In genomic region chr14:95216013-95216412, GRCh38 we compare ENCODE assay signal across 1 cellular context.
A peak's percentile ranks its signal among the peaks of the same experiment; 100 is the strongest.
TF ChIP-seq lines count a peak whose summit lies in the region.

No MANE protein-coding gene starts in this region.

TF ChIP-seq in GM12878, 131 proteins besides CTCF, POLR2A, EP300 and RAD21 (continued from another document):
- no peak for TF ChIP-seq MYC (IDR thresholded peaks at IDR 0.05; ENCODE audit: insufficient read depth, insufficient read length, insufficient replicate concordance, low read length, severe bottlenecking)
- TF ChIP-seq IKZF2 (IDR thresholded peaks at IDR 0.05): peak; percentile 30 to 60; a peak in 2 of 4 replicates
- TF ChIP-seq, protein P1, sequence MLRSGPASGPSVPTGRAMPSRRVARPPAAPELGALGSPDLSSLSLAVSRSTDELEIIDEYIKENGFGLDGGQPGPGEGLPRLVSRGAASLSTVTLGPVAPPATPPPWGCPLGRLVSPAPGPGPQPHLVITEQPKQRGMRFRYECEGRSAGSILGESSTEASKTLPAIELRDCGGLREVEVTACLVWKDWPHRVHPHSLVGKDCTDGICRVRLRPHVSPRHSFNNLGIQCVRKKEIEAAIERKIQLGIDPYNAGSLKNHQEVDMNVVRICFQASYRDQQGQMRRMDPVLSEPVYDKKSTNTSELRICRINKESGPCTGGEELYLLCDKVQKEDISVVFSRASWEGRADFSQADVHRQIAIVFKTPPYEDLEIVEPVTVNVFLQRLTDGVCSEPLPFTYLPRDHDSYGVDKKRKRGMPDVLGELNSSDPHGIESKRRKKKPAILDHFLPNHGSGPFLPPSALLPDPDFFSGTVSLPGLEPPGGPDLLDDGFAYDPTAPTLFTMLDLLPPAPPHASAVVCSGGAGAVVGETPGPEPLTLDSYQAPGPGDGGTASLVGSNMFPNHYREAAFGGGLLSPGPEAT (IDR thresholded peaks at IDR 0.05; ENCODE audit: low read depth): peak; percentile 69
- TF ChIP-seq, protein P2, sequence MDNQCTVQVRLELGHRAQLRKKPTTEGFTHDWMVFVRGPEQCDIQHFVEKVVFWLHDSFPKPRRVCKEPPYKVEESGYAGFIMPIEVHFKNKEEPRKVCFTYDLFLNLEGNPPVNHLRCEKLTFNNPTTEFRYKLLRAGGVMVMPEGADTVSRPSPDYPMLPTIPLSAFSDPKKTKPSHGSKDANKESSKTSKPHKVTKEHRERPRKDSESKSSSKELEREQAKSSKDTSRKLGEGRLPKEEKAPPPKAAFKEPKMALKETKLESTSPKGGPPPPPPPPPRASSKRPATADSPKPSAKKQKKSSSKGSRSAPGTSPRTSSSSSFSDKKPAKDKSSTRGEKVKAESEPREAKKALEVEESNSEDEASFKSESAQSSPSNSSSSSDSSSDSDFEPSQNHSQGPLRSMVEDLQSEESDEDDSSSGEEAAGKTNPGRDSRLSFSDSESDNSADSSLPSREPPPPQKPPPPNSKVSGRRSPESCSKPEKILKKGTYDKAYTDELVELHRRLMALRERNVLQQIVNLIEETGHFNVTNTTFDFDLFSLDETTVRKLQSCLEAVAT (IDR thresholded peaks at IDR 0.05): 0 out of 2 replicates have a peak, but pooled peaks have one; percentile 56
- TF ChIP-seq RUNX3 (IDR thresholded peaks at IDR 0.05; ENCODE audit: low read length): peak; percentile 45; the same call in 1 of the 2 replicates
- TF ChIP-seq ATF7 (IDR thresholded peaks at IDR 0.05; ENCODE audit: low read depth): peak; percentile 52; the same call in 1 of the 2 replicates
- no peak for TF ChIP-seq USF1 (IDR thresholded peaks at IDR 0.05; ENCODE audit: borderline replicate concordance, extremely low read length, insufficient read depth, low read depth, low read length)
- TF ChIP-seq, protein P3, sequence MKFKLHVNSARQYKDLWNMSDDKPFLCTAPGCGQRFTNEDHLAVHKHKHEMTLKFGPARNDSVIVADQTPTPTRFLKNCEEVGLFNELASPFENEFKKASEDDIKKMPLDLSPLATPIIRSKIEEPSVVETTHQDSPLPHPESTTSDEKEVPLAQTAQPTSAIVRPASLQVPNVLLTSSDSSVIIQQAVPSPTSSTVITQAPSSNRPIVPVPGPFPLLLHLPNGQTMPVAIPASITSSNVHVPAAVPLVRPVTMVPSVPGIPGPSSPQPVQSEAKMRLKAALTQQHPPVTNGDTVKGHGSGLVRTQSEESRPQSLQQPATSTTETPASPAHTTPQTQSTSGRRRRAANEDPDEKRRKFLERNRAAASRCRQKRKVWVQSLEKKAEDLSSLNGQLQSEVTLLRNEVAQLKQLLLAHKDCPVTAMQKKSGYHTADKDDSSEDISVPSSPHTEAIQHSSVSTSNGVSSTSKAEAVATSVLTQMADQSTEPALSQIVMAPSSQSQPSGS (IDR thresholded peaks at IDR 0.05; ENCODE audit: low read length): 0 out of 2 replicates have a peak, but pooled peaks have one; percentile 22
- peak; percentile 91 for TF ChIP-seq ZBED1 (IDR thresholded peaks at IDR 0.05; ENCODE audit: borderline replicate concordance)
- TF ChIP-seq CBX5 (IDR thresholded peaks at IDR 0.05; ENCODE audit: low read depth): peak; percentile 61; the same call in 1 of the 2 replicates
- peak; percentile 71 for TF ChIP-seq SMAD1 (IDR thresholded peaks at IDR 0.05; ENCODE audit: low read depth, partially characterized antibody)
- TF ChIP-seq NFXL1 (IDR thresholded peaks at IDR 0.05; ENCODE audit: borderline replicate concordance): no peak
- TF ChIP-seq CREM (IDR thresholded peaks at IDR 0.05; ENCODE audit: low read depth): 0 out of 2 replicates have a peak, but pooled peaks have one; percentile 17
- peak; percentile 88 for TF ChIP-seq MEF2B (IDR thresholded peaks at IDR 0.05; ENCODE audit: partially characterized antibody, poor library complexity, severe bottlenecking)
- no peak for TF ChIP-seq BCL11A (IDR thresholded peaks at IDR 0.05; ENCODE audit: low read depth, low read length)
- TF ChIP-seq RAD51 (IDR thresholded peaks at IDR 0.05): peak; percentile 14; the same call in 1 of the 2 replicates
- 0 out of 2 replicates have a peak, but pooled peaks have one; percentile 30 for TF ChIP-seq BACH1 (IDR thresholded peaks at IDR 0.05; ENCODE audit: borderline replicate concordance)
- TF ChIP-seq MTA2 (IDR thresholded peaks at IDR 0.05; ENCODE audit: low read depth): peak; percentile 52
- TF ChIP-seq, protein P4, sequence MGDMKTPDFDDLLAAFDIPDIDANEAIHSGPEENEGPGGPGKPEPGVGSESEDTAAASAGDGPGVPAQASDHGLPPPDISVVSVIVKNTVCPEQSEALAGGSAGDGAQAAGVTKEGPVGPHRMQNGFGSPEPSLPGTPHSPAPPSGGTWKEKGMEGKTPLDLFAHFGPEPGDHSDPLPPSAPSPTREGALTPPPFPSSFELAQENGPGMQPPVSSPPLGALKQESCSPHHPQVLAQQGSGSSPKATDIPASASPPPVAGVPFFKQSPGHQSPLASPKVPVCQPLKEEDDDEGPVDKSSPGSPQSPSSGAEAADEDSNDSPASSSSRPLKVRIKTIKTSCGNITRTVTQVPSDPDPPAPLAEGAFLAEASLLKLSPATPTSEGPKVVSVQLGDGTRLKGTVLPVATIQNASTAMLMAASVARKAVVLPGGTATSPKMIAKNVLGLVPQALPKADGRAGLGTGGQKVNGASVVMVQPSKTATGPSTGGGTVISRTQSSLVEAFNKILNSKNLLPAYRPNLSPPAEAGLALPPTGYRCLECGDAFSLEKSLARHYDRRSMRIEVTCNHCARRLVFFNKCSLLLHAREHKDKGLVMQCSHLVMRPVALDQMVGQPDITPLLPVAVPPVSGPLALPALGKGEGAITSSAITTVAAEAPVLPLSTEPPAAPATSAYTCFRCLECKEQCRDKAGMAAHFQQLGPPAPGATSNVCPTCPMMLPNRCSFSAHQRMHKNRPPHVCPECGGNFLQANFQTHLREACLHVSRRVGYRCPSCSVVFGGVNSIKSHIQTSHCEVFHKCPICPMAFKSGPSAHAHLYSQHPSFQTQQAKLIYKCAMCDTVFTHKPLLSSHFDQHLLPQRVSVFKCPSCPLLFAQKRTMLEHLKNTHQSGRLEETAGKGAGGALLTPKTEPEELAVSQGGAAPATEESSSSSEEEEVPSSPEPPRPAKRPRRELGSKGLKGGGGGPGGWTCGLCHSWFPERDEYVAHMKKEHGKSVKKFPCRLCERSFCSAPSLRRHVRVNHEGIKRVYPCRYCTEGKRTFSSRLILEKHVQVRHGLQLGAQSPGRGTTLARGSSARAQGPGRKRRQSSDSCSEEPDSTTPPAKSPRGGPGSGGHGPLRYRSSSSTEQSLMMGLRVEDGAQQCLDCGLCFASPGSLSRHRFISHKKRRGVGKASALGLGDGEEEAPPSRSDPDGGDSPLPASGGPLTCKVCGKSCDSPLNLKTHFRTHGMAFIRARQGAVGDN (IDR thresholded peaks at IDR 0.05): peak; percentile 63
- TF ChIP-seq RELA (IDR thresholded peaks at IDR 0.05; ENCODE audit: borderline replicate concordance, partially characterized antibody): peak; percentile 48
- peak; percentile 24; the same call in 1 of the 2 replicates for TF ChIP-seq EED (IDR thresholded peaks at IDR 0.05; ENCODE audit: low read depth)
- TF ChIP-seq FOXM1 (IDR thresholded peaks at IDR 0.05; ENCODE audit: low read depth, low read length): 0 out of 2 replicates have a peak, but pooled peaks have one; percentile 47
- TF ChIP-seq SMC3 (IDR thresholded peaks at IDR 0.05; ENCODE audit: borderline replicate concordance, low read length): no peak
- TF ChIP-seq BHLHE40 (IDR thresholded peaks at IDR 0.05; ENCODE audit: borderline replicate concordance in 1 of 2, low read depth in 2 of 2, low read length in 1 of 2): peak; percentile 56 to 81; a peak in 2 of 4 replicates
- TF ChIP-seq GATAD2B (conservative IDR thresholded peaks at IDR 0.05; ENCODE audit: low read depth): peak; percentile 28; the same call in 1 of the 2 replicates
- TF ChIP-seq YY1 (IDR thresholded peaks at IDR 0.05; ENCODE audit: low read depth, low read length): 0 out of 2 replicates have a peak, but pooled peaks have one; percentile 39
- no peak for TF ChIP-seq POU2F2 (IDR thresholded peaks at IDR 0.05; ENCODE audit: borderline replicate concordance, low read depth, low read length)
- TF ChIP-seq, protein P5, sequence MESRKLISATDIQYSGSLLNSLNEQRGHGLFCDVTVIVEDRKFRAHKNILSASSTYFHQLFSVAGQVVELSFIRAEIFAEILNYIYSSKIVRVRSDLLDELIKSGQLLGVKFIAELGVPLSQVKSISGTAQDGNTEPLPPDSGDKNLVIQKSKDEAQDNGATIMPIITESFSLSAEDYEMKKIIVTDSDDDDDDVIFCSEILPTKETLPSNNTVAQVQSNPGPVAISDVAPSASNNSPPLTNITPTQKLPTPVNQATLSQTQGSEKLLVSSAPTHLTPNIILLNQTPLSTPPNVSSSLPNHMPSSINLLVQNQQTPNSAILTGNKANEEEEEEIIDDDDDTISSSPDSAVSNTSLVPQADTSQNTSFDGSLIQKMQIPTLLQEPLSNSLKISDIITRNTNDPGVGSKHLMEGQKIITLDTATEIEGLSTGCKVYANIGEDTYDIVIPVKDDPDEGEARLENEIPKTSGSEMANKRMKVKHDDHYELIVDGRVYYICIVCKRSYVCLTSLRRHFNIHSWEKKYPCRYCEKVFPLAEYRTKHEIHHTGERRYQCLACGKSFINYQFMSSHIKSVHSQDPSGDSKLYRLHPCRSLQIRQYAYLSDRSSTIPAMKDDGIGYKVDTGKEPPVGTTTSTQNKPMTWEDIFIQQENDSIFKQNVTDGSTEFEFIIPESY (IDR thresholded peaks at IDR 0.05): peak; percentile 44; the same call in 1 of the 2 replicates
- peak; percentile 36; the same call in 1 of the 2 replicates for TF ChIP-seq NFIC (IDR thresholded peaks at IDR 0.05; ENCODE audit: low read depth, low read length)
- peak; percentile 41; the same call in 1 of the 2 replicates for TF ChIP-seq NBN (IDR thresholded peaks at IDR 0.05)
- peak; percentile 43 for TF ChIP-seq BCL3 (IDR thresholded peaks at IDR 0.05; ENCODE audit: borderline replicate concordance, insufficient read depth, low read depth, low read length, poor library complexity, severe bottlenecking)
- TF ChIP-seq, protein P6, sequence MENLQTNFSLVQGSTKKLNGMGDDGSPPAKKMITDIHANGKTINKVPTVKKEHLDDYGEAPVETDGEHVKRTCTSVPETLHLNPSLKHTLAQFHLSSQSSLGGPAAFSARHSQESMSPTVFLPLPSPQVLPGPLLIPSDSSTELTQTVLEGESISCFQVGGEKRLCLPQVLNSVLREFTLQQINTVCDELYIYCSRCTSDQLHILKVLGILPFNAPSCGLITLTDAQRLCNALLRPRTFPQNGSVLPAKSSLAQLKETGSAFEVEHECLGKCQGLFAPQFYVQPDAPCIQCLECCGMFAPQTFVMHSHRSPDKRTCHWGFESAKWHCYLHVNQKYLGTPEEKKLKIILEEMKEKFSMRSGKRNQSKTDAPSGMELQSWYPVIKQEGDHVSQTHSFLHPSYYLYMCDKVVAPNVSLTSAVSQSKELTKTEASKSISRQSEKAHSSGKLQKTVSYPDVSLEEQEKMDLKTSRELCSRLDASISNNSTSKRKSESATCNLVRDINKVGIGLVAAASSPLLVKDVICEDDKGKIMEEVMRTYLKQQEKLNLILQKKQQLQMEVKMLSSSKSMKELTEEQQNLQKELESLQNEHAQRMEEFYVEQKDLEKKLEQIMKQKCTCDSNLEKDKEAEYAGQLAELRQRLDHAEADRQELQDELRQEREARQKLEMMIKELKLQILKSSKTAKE (IDR thresholded peaks at IDR 0.05; ENCODE audit: low read depth, poor library complexity, severe bottlenecking): peak; percentile 17
